Comparison of ENCODE assay signal across 9 cellular contexts in the genomic region with DNA sequence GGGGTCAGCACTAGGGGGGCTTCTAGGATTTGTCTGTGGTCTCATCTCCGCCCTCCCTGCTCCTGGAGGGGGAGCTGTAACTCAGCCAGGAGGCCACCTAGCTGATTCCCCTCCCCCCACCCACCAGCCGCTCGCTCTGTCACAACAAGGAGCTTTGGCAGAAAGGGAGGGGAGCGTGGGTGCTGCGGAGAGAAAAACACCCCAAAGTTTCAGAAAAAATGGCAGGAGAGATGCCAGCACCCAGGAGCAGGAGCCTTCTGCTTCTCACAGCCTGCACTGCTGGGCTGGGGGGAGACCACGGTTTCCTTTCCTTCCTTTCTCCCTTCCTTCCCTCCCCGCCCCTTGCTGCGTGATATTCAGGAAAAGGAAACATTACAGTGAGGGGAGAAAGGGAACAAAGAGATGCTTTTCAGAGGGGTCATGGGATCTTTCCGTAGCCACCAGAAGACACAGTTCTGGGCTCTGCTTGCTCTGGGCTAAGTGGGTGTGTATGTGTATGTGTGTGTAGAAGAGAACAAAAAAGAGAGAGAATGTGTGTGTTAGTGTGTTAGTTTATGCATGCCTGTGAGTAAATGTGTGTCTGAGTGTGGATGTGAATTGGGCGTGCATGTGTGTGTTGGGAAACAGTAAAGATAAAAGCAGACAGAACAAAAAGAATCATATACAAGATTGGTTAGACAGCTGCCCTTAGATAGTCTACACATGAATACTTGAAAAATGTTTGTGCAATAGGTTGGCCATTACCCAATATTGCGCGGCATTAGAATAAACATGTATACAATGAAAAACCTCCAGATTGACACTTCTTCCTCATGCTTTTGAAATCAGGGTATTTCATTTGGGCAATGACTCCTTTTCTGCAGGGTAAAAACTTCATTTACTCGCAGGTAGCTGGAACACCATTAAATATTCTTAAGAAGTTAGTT. TPM values are rescaled to one million over a fixed set of nuclear protein-coding genes. Genes with fewer than 3 reads are reported as not detected.
DNase-seq lines count a peak whose midpoint lies in the region; ATAC-seq, FAIRE-seq and TF ChIP-seq lines count a peak whose summit lies in the region.
"Had no signal": no experiment of that assay in that cellular context is flagged by ENCODE, and none has a peak within 500 bp of the region (broad histone marks: within the 10 kb centered on the region; RNA-seq: fewer than 3 reads in every experiment).

No MANE protein-coding gene starts in this region.

- no peaks in the 10 kb centered on the region for H3K9me3 Mint-ChIP-seq in naive thymus-derived CD8-positive, alpha-beta T cell
- H3K9me3 Mint-ChIP-seq: stimulated activated naive CD8-positive, alpha-beta T cell treated with anti-CD3 and anti-CD28 coated beads, Interleukin-15, Interleukin-2, amounts not matched to agents 100 ng/mL and 50 ng/mL, for 24 hours had no signal

- CTCF ChIA-PET in endothelial cell of umbilical vein (lab: Charles Lee): interaction anchor here (0.6 to 1.4 kb wide), 5 partner anchors 11 to 32 kb away, joined by 3 to 10 read pairs (median 3); no protein-coding TSS in a partner anchor

- no peaks in the 10 kb centered on the region for H3K9me3 ChIP-seq in BLaER1 treated with 17β-estradiol and CSF1 and Interleukin-3, amounts not matched to agents 10 nM and 100 nM (replicated peaks in 1 of 11)
- H3K9me3 ChIP-seq in endothelial cell of umbilical vein (replicated peaks; ENCODE audit: control insufficient read depth, insufficient read depth, low read length): no peaks in the 10 kb centered on the region

- peak overlapping the region; percentile 24 to 60 (median 53); a peak in 19 of 22 replicates for H3K9ac ChIP-seq in BLaER1 treated with 17β-estradiol and CSF1 and Interleukin-3, amounts not matched to agents 10 nM and 100 nM
- H3K9ac ChIP-seq in endothelial cell of umbilical vein (replicated peaks; ENCODE audit: extremely low read depth, insufficient read depth, low read length): peak overlapping the region; percentile 5

- peak in 1 of 2 donors; percentile 43 for ATAC-seq in naive thymus-derived CD8-positive, alpha-beta T cell
- ATAC-seq in HG02642 (IDR thresholded peaks at IDR 0.05; ENCODE audit: poor library complexity, unreplicated experiment) (no peak), GM19452 (IDR thresholded peaks at IDR 0.05; ENCODE audit: unreplicated experiment) (no peak), GM21360 (IDR thresholded peaks at IDR 0.05; ENCODE audit: unreplicated experiment) (no peak)

- H3K36me3 ChIP-seq in BLaER1 treated with 17β-estradiol and CSF1 and Interleukin-3, amounts not matched to agents 10 nM and 100 nM: no peaks in the 10 kb centered on the region
- no peaks in the 10 kb centered on the region for H3K36me3 ChIP-seq in endothelial cell of umbilical vein (ENCODE audit: control insufficient read depth in 2 of 2, extremely low read depth in 1 of 2, insufficient read depth in 2 of 2, low read length in 2 of 2)

- dilution Hi-C loops in endothelial cell of umbilical vein (cut with MboI; ENCODE audit: extremely low pct_ligation_motif_present, low sequenced_read_pairs): no loop called here

- H3K9me1 ChIP-seq in endothelial cell of umbilical vein (replicated peaks; ENCODE audit: control insufficient read depth, extremely low read depth, insufficient read depth, low read length): no peaks in the 10 kb centered on the region

- H4K20me1 ChIP-seq in BLaER1 treated with 17β-estradiol and CSF1 and Interleukin-3, amounts not matched to agents 10 nM and 100 nM: no peaks in the 10 kb centered on the region
- no peaks in the 10 kb centered on the region for H4K20me1 ChIP-seq in endothelial cell of umbilical vein (replicated peaks; ENCODE audit: control insufficient read depth, extremely low read depth, insufficient read depth, low read length)

- no peaks in the 10 kb centered on the region for H3K27me3 ChIP-seq in BLaER1 treated with 17β-estradiol and CSF1 and Interleukin-3, amounts not matched to agents 10 nM and 100 nM
- peaks cover 6 to 10% of the 10 kb centered on the region in 2 experiments for H3K27me3 ChIP-seq in endothelial cell of umbilical vein (ENCODE audit: control insufficient read depth in 2 of 2, insufficient read depth in 2 of 2, low read length in 2 of 2)

- no peak for TF ChIP-seq CTCF in endothelial cell of umbilical vein (IDR thresholded peaks at IDR 0.05; ENCODE audit: extremely low read depth in 1 of 2, insufficient read depth in 1 of 2, low read depth in 1 of 2, low read length in 2 of 2)

- H2AFZ ChIP-seq in endothelial cell of umbilical vein (ENCODE audit: low read depth, low read length): peak overlapping the region; percentile 60

- no peak for TF ChIP-seq POLR2A in endothelial cell of umbilical vein (IDR thresholded peaks at IDR 0.05; ENCODE audit: low read depth, low read length)

- intact Hi-C loops in endothelial cell of umbilical vein (cut with micrococcal nuclease): loop anchor here (2.0 kb wide), 1 partner anchor 33 kb away; no protein-coding TSS in a partner anchor

- POLR2A ChIA-PET in endothelial cell of umbilical vein (lab: Charles Lee): interaction anchor here (0.9 kb wide), 1 partner anchor 36 kb away, joined by 5 read pairs; a partner anchor contains a TSS
- POLR2A ChIA-PET in naive thymus-derived CD8-positive, alpha-beta T cell (lab: Charles Lee): no interaction called here

- peaks cover 28 to 71% (median 48%) of the 10 kb centered on the region in 5 donors for H3K27me3 Mint-ChIP-seq in naive thymus-derived CD8-positive, alpha-beta T cell

- no peaks in the 10 kb centered on the region for H3K36me3 Mint-ChIP-seq in naive thymus-derived CD8-positive, alpha-beta T cell

- H3K4me1 ChIP-seq in BLaER1 treated with 17β-estradiol and CSF1 and Interleukin-3, amounts not matched to agents 10 nM and 100 nM: peaks cover 16 to 20% (median 19%) of the 10 kb centered on the region in 10 experiments
- H3K4me1 ChIP-seq in endothelial cell of umbilical vein (ENCODE audit: control insufficient read depth, extremely low read depth, insufficient read depth, low read length): peaks cover 14% of the 10 kb centered on the region

- H3K4me3 Mint-ChIP-seq in naive thymus-derived CD8-positive, alpha-beta T cell: peak overlapping the region in 7 of 10 donors; percentile 8 to 66 (median 58)
- H3K4me3 Mint-ChIP-seq: stimulated activated naive CD8-positive, alpha-beta T cell treated with anti-CD3 and anti-CD28 coated beads, Interleukin-15, Interleukin-2, amounts not matched to agents 100 ng/mL and 50 ng/mL, for 24 hours had no signal

- peaks cover 9 to 14% (median 12%) of the 10 kb centered on the region in 4 donors for H3K4me1 Mint-ChIP-seq in naive thymus-derived CD8-positive, alpha-beta T cell

- H3K4me3 ChIP-seq in BLaER1 treated with 17β-estradiol and CSF1 and Interleukin-3, amounts not matched to agents 10 nM and 100 nM: peak overlapping the region in 9 of 10 experiments; percentile 7 to 45 (median 23); a peak in 7 of 20 replicates
- H3K4me3 ChIP-seq in endothelial cell of umbilical vein (replicated peaks in 1 of 3; ENCODE audit: insufficient read depth in 1 of 3, low read depth in 1 of 3, low read length in 3 of 3): peak overlapping the region in 2 of 3 experiments; percentile 20 to 24

- no peaks in the 10 kb centered on the region for H3K79me2 ChIP-seq in endothelial cell of umbilical vein (ENCODE audit: control insufficient read depth, insufficient read depth, low read length)

- peak overlapping the region in 10 of 11 experiments; percentile 12 to 64 (median 44); a peak in 17 of 22 replicates for H3K27ac ChIP-seq in BLaER1 treated with 17β-estradiol and CSF1 and Interleukin-3, amounts not matched to agents 10 nM and 100 nM
- no peak overlapping the region for H3K27ac ChIP-seq in endothelial cell of umbilical vein (ENCODE audit: insufficient read depth, low read depth, low read length)

- FAIRE-seq in endothelial cell of umbilical vein (lab: Jason Lieb, UNC): no peak

- peak overlapping the region; percentile 67 to 90 (median 86) for H3K4me2 ChIP-seq in BLaER1 treated with 17β-estradiol and CSF1 and Interleukin-3, amounts not matched to agents 10 nM and 100 nM
- peak overlapping the region; percentile 76 for H3K4me2 ChIP-seq in endothelial cell of umbilical vein (ENCODE audit: insufficient read depth, low read length)

- DNase-seq in NCI-H2227 (lab: John Stamatoyannopoulos, UW; ENCODE audit: unreplicated experiment) (peak; percentile 74), endothelial cell of umbilical vein (ENCODE audit: low read depth, low spot score) (peak; percentile 44), AG08395 (ENCODE audit: low spot score) (no peak)
- DNase-seq in naive thymus-derived CD8-positive, alpha-beta T cell: peak in 1 of 10 donors; percentile 30

- H3K27ac Mint-ChIP-seq in naive thymus-derived CD8-positive, alpha-beta T cell: peak overlapping the region in 1 of 10 donors; percentile 3
- H3K27ac Mint-ChIP-seq: stimulated activated naive CD8-positive, alpha-beta T cell treated with anti-CD3 and anti-CD28 coated beads, Interleukin-15, Interleukin-2, amounts not matched to agents 100 ng/mL and 50 ng/mL, for 24 hours had no signal

- BruUV-seq in endothelial cell of umbilical vein (replicated peaks; lab: Mats Ljungman, UMichigan): no TSS peak

TF ChIP-seq in endothelial cell of umbilical vein, 7 proteins besides CTCF, POLR2A, EP300 and RAD21 (continues in another document):
- TF ChIP-seq FOS (IDR thresholded peaks at IDR 0.05; ENCODE audit: borderline replicate concordance, insufficient read depth, low read length) (no peak), POLR2AphosphoS5 (IDR thresholded peaks at IDR 0.05; ENCODE audit: insufficient read depth, low read depth, low read length) (no peak), JUN (IDR thresholded peaks at IDR 0.05; ENCODE audit: borderline replicate concordance, insufficient read depth, insufficient read length, low read depth) (no peak), GATA2 (IDR thresholded peaks at IDR 0.05; ENCODE audit: insufficient read depth, insufficient read length, low read depth, low read length) (no peak), MYC (IDR thresholded peaks at IDR 0.05; ENCODE audit: low read depth, low read length) (no peak)
- TF ChIP-seq, protein P1, sequence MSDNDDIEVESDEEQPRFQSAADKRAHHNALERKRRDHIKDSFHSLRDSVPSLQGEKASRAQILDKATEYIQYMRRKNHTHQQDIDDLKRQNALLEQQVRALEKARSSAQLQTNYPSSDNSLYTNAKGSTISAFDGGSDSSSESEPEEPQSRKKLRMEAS (IDR thresholded peaks at IDR 0.05; ENCODE audit: insufficient read depth, insufficient read length): no peak

RNA-seq across cellular contexts. Expression of a gene that starts 36.4 kb away (rescaled TPM):
- 180 and 192 TPM in 2 replicates for total RNA-seq in endothelial cell of umbilical vein
- 62.7 and 99.6 TPM in 2 replicates for polyA plus RNA-seq in endothelial cell of umbilical vein
- 82.6 and 84.8 TPM in 2 replicates for polyA plus RNA-seq in endothelial cell of umbilical vein (2011; cell fraction: cytosol; rRNA removed)
- 150 and 190 TPM in 2 replicates for polyA plus RNA-seq in endothelial cell of umbilical vein (2011; cell fraction: nucleus; rRNA removed)
- polyA plus RNA-seq in endothelial cell of umbilical vein (2012): 151 and 191 TPM in 2 replicates
- 211 and 258 TPM in 2 replicates for polyA minus RNA-seq in endothelial cell of umbilical vein
- 330 TPM for polyA minus RNA-seq in endothelial cell of umbilical vein (2011; cell fraction: cytosol; rRNA and poly(A)+ RNA removed)
- 109 and 114 TPM in 2 replicates for polyA minus RNA-seq in endothelial cell of umbilical vein (2011; cell fraction: nucleus; rRNA and poly(A)+ RNA removed)
- total RNA-seq in naive thymus-derived CD8-positive, alpha-beta T cell: 100 to 1,000 TPM; 184 to 195 TPM
- polyA plus RNA-seq in naive thymus-derived CD8-positive, alpha-beta T cell: 100 to 1,000 TPM; 130 to 164 (median 140) TPM
